In genomic region chr16:72857841-72858594, GRCh38 we compare ENCODE assay signal across 1 cellular context.
TF ChIP-seq lines count a peak whose summit lies in the region.

No MANE protein-coding gene starts in this region.

TF ChIP-seq in IMR-90, 13 proteins besides CTCF, POLR2A, EP300 and RAD21 (continued from another document):
- TF ChIP-seq NFE2L2 (IDR thresholded peaks at IDR 0.05; ENCODE audit: low read depth, low read length) (no peak), FOS (IDR thresholded peaks at IDR 0.05; ENCODE audit: low read depth, low read length) (no peak), MAFK (IDR thresholded peaks at IDR 0.05; ENCODE audit: low read depth, low read length) (no peak), CEBPB (IDR thresholded peaks at IDR 0.05; ENCODE audit: low read depth, low read length) (no peak), ELK1 (IDR thresholded peaks at IDR 0.05; ENCODE audit: borderline replicate concordance, low read depth, low read length) (no peak), SMC3 (IDR thresholded peaks at IDR 0.05; ENCODE audit: low read depth, low read length) (no peak), CHD1 (IDR thresholded peaks at IDR 0.05; ENCODE audit: low read depth, low read length) (no peak), RCOR1 (IDR thresholded peaks at IDR 0.05; ENCODE audit: insufficient replicate concordance, low read length) (no peak), RFX5 (IDR thresholded peaks at IDR 0.05; ENCODE audit: low read depth, low read length) (no peak), BHLHE40 (IDR thresholded peaks at IDR 0.05; ENCODE audit: low read depth, low read length) (no peak)
